ENCODE assay signal across 29 cellular contexts in the genomic region with DNA sequence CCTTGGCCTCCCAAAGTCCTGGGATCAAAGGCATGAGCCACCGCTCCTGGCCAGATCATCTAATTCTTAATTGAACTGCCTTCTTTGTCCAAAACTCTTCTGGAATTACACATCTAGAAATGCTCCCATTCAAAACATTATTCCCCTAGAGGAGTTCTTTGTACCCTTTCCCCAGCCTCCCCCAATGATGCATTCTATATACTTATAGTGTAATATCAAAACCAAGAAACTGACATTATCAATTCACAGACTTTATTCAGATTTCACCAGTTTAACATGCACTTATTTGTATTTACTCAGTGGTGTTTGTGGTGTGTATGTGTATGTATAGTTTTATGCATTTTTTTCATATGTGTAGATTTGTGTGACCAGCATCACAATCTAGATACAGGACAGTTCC.
"Had no signal": no experiment of that assay in that cellular context is flagged by ENCODE, and none has a peak within 500 bp of the region (broad histone marks: within the 10 kb centered on the region; RNA-seq: fewer than 3 reads in every experiment).

No MANE protein-coding gene starts in this region.

- H3K36me3 Mint-ChIP-seq: stimulated activated effector memory CD8-positive, alpha-beta T cell treated with anti-CD3 and anti-CD28 coated beads, Interleukin-12 subunit alpha, Interleukin-12 subunit beta, amount 100 ng/mL, for 72 hours; stimulated activated memory B cell treated with anti-CD40 and anti-IgM and Interleukin-4, amounts not matched to agents 10 μg/mL and 1 μg/mL and 100 μg/mL, for 72 hours; stimulated activated naive B cell treated with anti-CD40 and anti-IgM and Interleukin-4, amounts not matched to agents 10 μg/mL and 1 μg/mL and 100 μg/mL, for 72 hours had no signal

- H3K4me1 Mint-ChIP-seq: stimulated activated effector memory CD8-positive, alpha-beta T cell treated with anti-CD3 and anti-CD28 coated beads, Interleukin-12 subunit alpha, Interleukin-12 subunit beta, amount 100 ng/mL, for 72 hours; stimulated activated memory B cell treated with anti-CD40 and anti-IgM and Interleukin-4, amounts not matched to agents 10 μg/mL and 1 μg/mL and 100 μg/mL, for 72 hours; stimulated activated naive B cell treated with anti-CD40 and anti-IgM and Interleukin-4, amounts not matched to agents 10 μg/mL and 1 μg/mL and 100 μg/mL, for 72 hours; stimulated activated naive CD8-positive, alpha-beta T cell treated with anti-CD3 and anti-CD28 coated beads, Interleukin-15, amount 100 ng/mL, for 72 hours had no signal

- H3K36me3 ChIP-seq: stomach, suprapubic skin, thoracic aorta, thyroid gland, tibial artery, tibial nerve, transverse colon, upper lobe of left lung, upper lobe of right lung, uterus, vagina had no signal

- H3K27me3 Mint-ChIP-seq: stimulated activated memory B cell treated with anti-CD40 and anti-IgM and Interleukin-4, amounts not matched to agents 10 μg/mL and 1 μg/mL and 100 μg/mL, for 72 hours; type B pancreatic cell had no signal

- H3K27me3 ChIP-seq: stomach, suprapubic skin, testis, thyroid gland, tibial artery, tibial nerve, transverse colon, upper lobe of left lung, upper lobe of right lung, uterus, vagina had no signal

- DNase-seq: stimulated activated CD4-positive, alpha-beta T cell treated with anti-CD3 and anti-CD28 coated beads, Interleukin-2, amount 100 ng/mL, for 48 hours; stimulated activated CD4-positive, alpha-beta T cell treated with anti-CD3 and anti-CD28 coated beads, Interleukin-4, amount 100 ng/mL, for 1 hour; stimulated activated CD4-positive, alpha-beta T cell treated with anti-CD3 and anti-CD28 coated beads, Interleukin-4, amount 100 ng/mL, for 24 hours; stimulated activated CD4-positive, alpha-beta T cell treated with anti-CD3 and anti-CD28 coated beads, Interleukin-4, amount 100 ng/mL, for 4 hours; stimulated activated CD8-positive, alpha-beta memory T cell treated with anti-CD3 and anti-CD28 coated beads, Interleukin-4, amount 100 ng/mL, for 48 hours; stimulated activated naive B cell treated with anti-CD40 and anti-IgM and Interleukin-4, amounts not matched to agents 10 μg/mL and 1 μg/mL and 100 μg/mL, for 72 hours; stimulated activated naive CD4-positive, alpha-beta T cell; stimulated activated naive CD4-positive, alpha-beta T cell treated with Interleukin-2 at 50 U/mL for 16 hours; stimulated activated naive CD8-positive, alpha-beta T cell treated with anti-CD3 and anti-CD28 coated beads, Interleukin-15, amount 100 ng/mL, for 72 hours; stimulated activated naive CD8-positive, alpha-beta T cell treated with anti-CD3 and anti-CD28 coated beads, Interleukin-15, Interleukin-2, amounts not matched to agents 100 U/mL and 50 U/mL, for 24 hours; stomach; substantia nigra; testis; thyroid gland; tibial artery; transverse colon; trophoblast cell; upper lobe of left lung; upper lobe of right lung; uterus had no signal

- ATAC-seq: stimulated activated effector memory CD8-positive, alpha-beta T cell treated with anti-CD3 and anti-CD28 coated beads, Interleukin-12 subunit alpha, Interleukin-12 subunit beta, amount 100 ng/mL, for 72 hours; stimulated activated memory B cell treated with anti-CD40 and anti-IgM and Interleukin-4, amounts not matched to agents 10 μg/mL and 1 μg/mL and 100 μg/mL, for 72 hours; stimulated activated naive B cell treated with anti-CD40 and anti-IgM and Interleukin-4, amounts not matched to agents 10 μg/mL and 1 μg/mL and 100 μg/mL, for 72 hours; stimulated activated naive CD8-positive, alpha-beta T cell treated with anti-CD3 and anti-CD28 coated beads, Interleukin-15, amount 100 ng/mL, for 72 hours; stimulated activated naive CD8-positive, alpha-beta T cell treated with anti-CD3 and anti-CD28 coated beads, Interleukin-15, Interleukin-2, amounts not matched to agents 100 U/mL and 50 U/mL, for 24 hours; upper lobe of right lung had no signal

- H3K9me3 Mint-ChIP-seq: stimulated activated effector memory CD8-positive, alpha-beta T cell treated with anti-CD3 and anti-CD28 coated beads, Interleukin-12 subunit alpha, Interleukin-12 subunit beta, amount 100 ng/mL, for 72 hours; stimulated activated memory B cell treated with anti-CD40 and anti-IgM and Interleukin-4, amounts not matched to agents 10 μg/mL and 1 μg/mL and 100 μg/mL, for 72 hours; stimulated activated naive CD8-positive, alpha-beta T cell treated with anti-CD3 and anti-CD28 coated beads, Interleukin-15, amount 100 ng/mL, for 72 hours had no signal

- H3K4me1 ChIP-seq: testis, uterus had no signal

- H3K27ac Mint-ChIP-seq: stimulated activated effector memory CD8-positive, alpha-beta T cell treated with anti-CD3 and anti-CD28 coated beads, Interleukin-12 subunit alpha, Interleukin-12 subunit beta, amount 100 ng/mL, for 72 hours; stimulated activated memory B cell treated with anti-CD40 and anti-IgM and Interleukin-4, amounts not matched to agents 10 μg/mL and 1 μg/mL and 100 μg/mL, for 72 hours; stimulated activated naive B cell treated with anti-CD40 and anti-IgM and Interleukin-4, amounts not matched to agents 10 μg/mL and 1 μg/mL and 100 μg/mL, for 72 hours; stimulated activated naive CD8-positive, alpha-beta T cell treated with anti-CD3 and anti-CD28 coated beads, Interleukin-15, amount 100 ng/mL, for 72 hours; stimulated activated naive CD8-positive, alpha-beta T cell treated with anti-CD3 and anti-CD28 coated beads, Interleukin-15, Interleukin-2, amounts not matched to agents 100 ng/mL and 50 ng/mL, for 24 hours; type B pancreatic cell had no signal

- H3K4me3 Mint-ChIP-seq: stimulated activated effector memory CD8-positive, alpha-beta T cell treated with anti-CD3 and anti-CD28 coated beads, Interleukin-12 subunit alpha, Interleukin-12 subunit beta, amount 100 ng/mL, for 72 hours; stimulated activated memory B cell treated with anti-CD40 and anti-IgM and Interleukin-4, amounts not matched to agents 10 μg/mL and 1 μg/mL and 100 μg/mL, for 72 hours; stimulated activated naive B cell treated with anti-CD40 and anti-IgM and Interleukin-4, amounts not matched to agents 10 μg/mL and 1 μg/mL and 100 μg/mL, for 72 hours; stimulated activated naive CD8-positive, alpha-beta T cell treated with anti-CD3 and anti-CD28 coated beads, Interleukin-15, amount 100 ng/mL, for 72 hours; stimulated activated naive CD8-positive, alpha-beta T cell treated with anti-CD3 and anti-CD28 coated beads, Interleukin-15, Interleukin-2, amounts not matched to agents 100 ng/mL and 50 ng/mL, for 24 hours; type B pancreatic cell had no signal

- H3K27ac ChIP-seq: stomach, suprapubic skin, testis, thoracic aorta, thyroid gland, tibial artery, tibial nerve, upper lobe of left lung, upper lobe of right lung, uterus, vagina had no signal

- H3K9me3 ChIP-seq: suprapubic skin, testis, thoracic aorta, thyroid gland, tibial artery, transverse colon, upper lobe of left lung, uterus, vagina had no signal

- FAIRE-seq: urothelium cell line had no signal

- H3K4me3 ChIP-seq: stomach, suprapubic skin, testis, thoracic aorta, thyroid gland, tibial artery, tibial nerve, transverse colon, upper lobe of left lung, upper lobe of right lung, uterus, vagina had no signal
